In genomic region chr15:27747997-27748396, GRCh38 we compare ENCODE assay signal across 6 cellular contexts.
"Had no signal": no experiment of that assay in that cellular context is flagged by ENCODE, and none has a peak within 500 bp of the region (broad histone marks: within the 10 kb centered on the region; RNA-seq: fewer than 3 reads in every experiment).

No MANE protein-coding gene starts in this region.

- DNase-seq: GM23248, GOT3, H9, HCEC 1CT had no signal

- H3K4me3 ChIP-seq: GM23248 had no signal

- FAIRE-seq: H54, HTR-8/SVneo had no signal

- H3K27ac ChIP-seq: GM23248 had no signal

- H3K9ac ChIP-seq: GM23248 had no signal

- H2AFZ ChIP-seq: GM23248 had no signal
